Comparison of ENCODE assay signal across 8 cellular contexts in the genomic region with DNA sequence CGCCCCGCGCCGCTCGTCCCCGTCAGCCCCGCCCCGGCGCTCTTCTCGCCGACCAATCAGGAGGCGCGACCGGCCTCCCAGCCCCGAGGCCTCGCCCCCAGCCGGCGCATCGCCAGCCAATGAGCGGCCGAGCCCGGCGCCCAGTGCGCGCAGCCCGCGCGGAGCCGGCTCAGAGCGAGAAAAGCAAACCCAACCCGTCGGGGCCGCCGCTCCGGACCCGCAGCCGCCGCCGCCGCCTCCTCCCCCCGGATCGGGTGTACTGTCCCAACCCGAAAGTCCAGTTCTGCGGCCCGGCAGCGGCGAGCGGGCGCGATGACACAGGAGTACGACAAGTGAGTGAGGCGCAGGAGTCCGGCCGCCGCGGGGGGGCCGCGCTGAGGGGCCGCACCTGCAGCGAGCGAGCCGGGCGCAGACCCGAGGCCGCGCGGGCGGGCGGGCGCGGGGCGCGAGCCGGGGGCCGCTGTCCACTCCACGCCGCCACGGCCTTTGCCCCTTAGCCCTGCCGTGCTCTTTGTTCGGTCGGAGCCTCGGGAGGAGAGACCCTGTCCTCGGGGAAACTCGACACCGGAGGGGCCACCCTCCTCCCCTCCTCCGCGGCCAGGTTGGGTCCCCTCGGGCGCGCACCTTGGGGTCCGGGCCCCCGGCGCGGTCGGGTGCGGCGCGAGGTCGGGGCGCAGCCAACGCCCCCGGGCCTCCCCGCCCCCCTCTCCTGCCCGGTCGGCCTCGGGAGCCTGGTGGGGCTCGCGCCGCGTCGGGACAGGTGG. TPM values are rescaled to one million over a fixed set of nuclear protein-coding genes. Genes with fewer than 3 reads are reported as not detected.
DNase-seq lines count a peak whose midpoint lies in the region; ATAC-seq, FAIRE-seq and TF ChIP-seq lines count a peak whose summit lies in the region.

A gene with protein sequence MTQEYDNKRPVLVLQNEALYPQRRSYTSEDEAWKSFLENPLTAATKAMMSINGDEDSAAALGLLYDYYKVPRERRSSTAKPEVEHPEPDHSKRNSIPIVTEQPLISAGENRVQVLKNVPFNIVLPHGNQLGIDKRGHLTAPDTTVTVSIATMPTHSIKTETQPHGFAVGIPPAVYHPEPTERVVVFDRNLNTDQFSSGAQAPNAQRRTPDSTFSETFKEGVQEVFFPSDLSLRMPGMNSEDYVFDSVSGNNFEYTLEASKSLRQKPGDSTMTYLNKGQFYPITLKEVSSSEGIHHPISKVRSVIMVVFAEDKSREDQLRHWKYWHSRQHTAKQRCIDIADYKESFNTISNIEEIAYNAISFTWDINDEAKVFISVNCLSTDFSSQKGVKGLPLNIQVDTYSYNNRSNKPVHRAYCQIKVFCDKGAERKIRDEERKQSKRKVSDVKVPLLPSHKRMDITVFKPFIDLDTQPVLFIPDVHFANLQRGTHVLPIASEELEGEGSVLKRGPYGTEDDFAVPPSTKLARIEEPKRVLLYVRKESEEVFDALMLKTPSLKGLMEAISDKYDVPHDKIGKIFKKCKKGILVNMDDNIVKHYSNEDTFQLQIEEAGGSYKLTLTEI (plus strand): TSS at position 172 of the 764 bp plus-strand sequence. CDS start 141 bp downstream, at position 313.

- WGBS in upper lobe of left lung, 2 donors, result 0 to 1% methylated on average over 1 to 49 of the region's 111 CpGs

- peaks cover 10 to 12% (median 10%) of the 10 kb centered on the region in 3 donors for H3K4me1 Mint-ChIP-seq in T-cell

- H3K9me3 ChIP-seq in upper lobe of left lung, result no peaks in the 10 kb centered on the region

- no peaks in the 10 kb centered on the region for H3K9me3 Mint-ChIP-seq in T-cell

- H3K27me3 ChIP-seq in upper lobe of left lung, result peaks cover 0 to 5% (median 1%) of the 10 kb centered on the region in 4 donors

- POLR2A ChIA-PET in T-cell (lab: Charles Lee), result no interaction called here

- TF ChIP-seq EP300 in upper lobe of left lung (IDR thresholded peaks at IDR 0.05), result no peak

- DNase-seq in GM12891 (ENCODE audit: insufficient read length, low spot score), result peak; percentile 99
- peak; percentile 40 for DNase-seq in NCI-H1436 treated with DMSO at 0.1 percent for 48 hours (lab: John Stamatoyannopoulos, UW)
- peak; percentile 79 to 92 (median 86) for DNase-seq in T-cell
- DNase-seq in amniotic epithelial cell (ENCODE audit: low read depth), result peak; percentile 76
- DNase-seq in left cardiac atrium, result peak; percentile 95
- DNase-seq in posterior vena cava (ENCODE audit: low spot score), result peak; percentile 97
- DNase-seq in upper lobe of left lung, result peak; percentile 93 to 99

- FAIRE-seq in GM12891 (lab: Jason Lieb, UNC), result no peak

- peak; percentile 93 for ATAC-seq in HG02870 (IDR thresholded peaks at IDR 0.05; ENCODE audit: unreplicated experiment)
- ATAC-seq in T-cell (replicated peaks in 1 of 4), result peak; percentile 93 to 96 (median 94)
- peak; percentile 97 to 98 for ATAC-seq in left cardiac atrium
- ATAC-seq in upper lobe of left lung (ENCODE audit: low FRiP score in 2 of 2), result peak; percentile 95 to 99

- peak within 1 kb of the TSS; percentile 70 to 91 (median 76) for H3K27ac ChIP-seq in upper lobe of left lung

- CTCF ChIA-PET in T-cell (lab: Charles Lee), result no interaction called here

- H3K36me3 Mint-ChIP-seq in T-cell, result no peaks in the 10 kb centered on the region

- H3K27ac Mint-ChIP-seq in T-cell, result peak within 1 kb of the TSS in 1 of 2 donors; percentile 25

- peak within 1 kb of the TSS; percentile 79 to 88 (median 85) for H3K4me3 Mint-ChIP-seq in T-cell

- peak within 1 kb of the TSS; percentile 51 to 85 (median 82) for H3K4me3 ChIP-seq in upper lobe of left lung

- TF ChIP-seq POLR2A in GM12891 (IDR thresholded peaks at IDR 0.05; ENCODE audit: low read depth, low read length), result no peak
- peak in 2 of 4 donors; percentile 23 to 63 for TF ChIP-seq POLR2A in upper lobe of left lung (IDR thresholded peaks at IDR 0.05)

- intact Hi-C loops in left cardiac atrium (cut with DNase I), result loop anchor here in 1 of 2 donors (10.0 kb wide), 1 partner anchor 137 kb away; no protein-coding TSS in a partner anchor
- intact Hi-C loops in posterior vena cava (cut with DNase I), result no loop called here

- peaks cover 32 to 36% of the 10 kb centered on the region in 2 donors for H3K27me3 Mint-ChIP-seq in T-cell

- TF ChIP-seq CTCF in upper lobe of left lung (IDR thresholded peaks at IDR 0.05), result no peak

- no peaks in the 10 kb centered on the region for H3K36me3 ChIP-seq in upper lobe of left lung

- H3K4me1 ChIP-seq in upper lobe of left lung, result peaks cover 2 to 32% (median 11%) of the 10 kb centered on the region in 4 donors

TF ChIP-seq in GM12891, 5 proteins besides CTCF, POLR2A, EP300 and RAD21:
- TF ChIP-seq POLR2AphosphoS5 (IDR thresholded peaks at IDR 0.05; ENCODE audit: low read depth, low read length) (no peak), PAX5 (IDR thresholded peaks at IDR 0.05; ENCODE audit: insufficient read depth, low read length, severe bottlenecking) (no peak), POU2F2 (IDR thresholded peaks at IDR 0.05; ENCODE audit: low read depth, low read length) (no peak), TAF1 (IDR thresholded peaks at IDR 0.05; ENCODE audit: low read depth, low read length) (no peak), SPI1 (IDR thresholded peaks at IDR 0.05; ENCODE audit: low read depth, low read length) (no peak)

RNA-seq across cellular contexts. Expression of the gene that starts here (rescaled TPM):
- polyA plus RNA-seq in GM12891 (2012; ENCODE audit: low read depth, missing spikeins), result 0.13 TPM
- under 1 TPM; 0.07 to 0.61 (median 0.43) TPM for total RNA-seq in T-cell
- 1 to 10 TPM; 1.4 to 5.7 TPM for total RNA-seq in left cardiac atrium
- total RNA-seq in posterior vena cava, result 1 to 10 TPM; 1.9 to 2.3 TPM
- total RNA-seq in upper lobe of left lung, result 10 to 100 TPM in 3 of 6 donors, 1 to 10 TPM in 3; 4.3 to 18.0 (median 10.1) TPM

Comparison
In these comparisons a context has a peak if more than half of its experiments do, and no peak if none do; other contexts are left out.
1. Peak in every context shown above with its lines: DNase-seq, ATAC-seq, H3K4me3 ChIP-seq and H3K27ac ChIP-seq.
2. Peak in DNase-seq and ATAC-seq in T-cell; RNA of the gene not detected or under 1 TPM.
3. DNase-seq: peak in every context shown above with its lines; median percentile 99 in GM12891; 97 in posterior vena cava; 96 in upper lobe of left lung; 95 in left cardiac atrium; 86 in T-cell; 76 in amniotic epithelial cell; 40 in NCI-H1436 treated with DMSO at 0.1 percent for 48 hours.